Comparison of ENCODE assay signal across 8 cellular contexts in the genomic region with DNA sequence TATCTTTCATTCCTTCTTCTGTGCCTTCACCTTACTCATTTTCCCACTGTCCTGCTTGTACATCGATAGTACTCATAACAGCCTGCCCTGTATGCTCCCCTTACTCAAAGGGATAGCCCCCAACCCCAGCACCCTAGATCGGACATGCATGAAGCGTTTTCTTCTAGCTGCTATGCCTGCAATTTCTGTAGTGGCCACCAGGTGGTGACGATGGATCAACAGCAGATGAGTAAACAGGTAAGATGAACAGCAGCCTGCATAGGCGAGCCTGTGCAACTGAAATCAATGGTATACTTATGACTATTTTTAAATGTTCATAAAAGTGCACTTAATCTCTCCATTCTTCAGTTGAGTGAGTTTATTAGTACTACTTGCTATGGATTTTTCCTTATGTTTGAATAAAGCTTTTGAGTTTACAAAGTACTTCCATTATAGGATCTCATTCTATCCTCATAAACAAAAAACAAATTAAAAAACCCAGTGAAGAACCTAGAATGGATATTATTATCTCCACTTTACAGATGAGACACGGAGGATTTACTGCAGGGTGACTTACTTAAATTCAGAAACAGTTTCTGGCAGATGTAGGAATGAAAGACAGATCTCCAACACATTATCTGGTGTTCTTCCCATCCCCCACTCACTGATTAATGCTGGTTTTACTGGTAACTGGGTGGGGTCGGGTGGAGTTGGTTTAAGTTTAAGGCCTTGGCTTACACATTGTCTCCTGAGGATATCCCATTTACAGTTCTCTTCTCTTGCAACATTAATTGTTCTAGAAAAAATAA.
DNase-seq lines count a peak whose midpoint lies in the region; ATAC-seq and TF ChIP-seq lines count a peak whose summit lies in the region.

No MANE protein-coding gene starts in this region.

- H3K9me3 ChIP-seq in uterus: no peaks in the 10 kb centered on the region

- H3K27me3 ChIP-seq in uterus: no peaks in the 10 kb centered on the region

- H3K4me3 Mint-ChIP-seq in natural killer cell (no peak overlapping the region), MCF 10A (ENCODE audit: unreplicated experiment) (no peak overlapping the region)
- no peak overlapping the region for H3K4me3 Mint-ChIP-seq in natural killer cell treated with Interleukin-12 subunit alpha and Interleukin-12 subunit beta and Interleukin-15 and Interleukin-18, amount 100 ng/mL, for 72 hours

- DNase-seq in natural killer cell (peak; percentile 31), NOMO-1 treated with DMSO at 0.1 percent for 48 hours (lab: John Stamatoyannopoulos, UW; ENCODE audit: unreplicated experiment) (peak; percentile 42), MCF 10A (ENCODE audit: unreplicated experiment) (peak; percentile 76), lung microvascular endothelial cell (ENCODE audit: low read depth in 2 of 2) (peak; percentile 38 to 59), uterus (no peak)
- DNase-seq in natural killer cell treated with Interleukin-12 subunit alpha and Interleukin-12 subunit beta and Interleukin-15 and Interleukin-18, amount 100 ng/mL, for 72 hours (ENCODE audit: low spot score): no peak

- peak in 1 of 3 donors; percentile 62 for ATAC-seq in natural killer cell
- no peak for ATAC-seq in natural killer cell treated with Interleukin-12 subunit alpha and Interleukin-12 subunit beta and Interleukin-15 and Interleukin-18, amount 100 ng/mL, for 72 hours
- ATAC-seq in GM21825 (IDR thresholded peaks at IDR 0.05; ENCODE audit: unreplicated experiment): no peak
- ATAC-seq in GM19395 (IDR thresholded peaks at IDR 0.05; ENCODE audit: unreplicated experiment): no peak

- peaks cover 2 to 7% of the 10 kb centered on the region in 2 donors for H3K27me3 Mint-ChIP-seq in natural killer cell (ENCODE audit: low read depth in 2 of 2)
- peaks cover 2 to 14% of the 10 kb centered on the region in 2 donors for H3K27me3 Mint-ChIP-seq in natural killer cell treated with Interleukin-12 subunit alpha and Interleukin-12 subunit beta and Interleukin-15 and Interleukin-18, amount 100 ng/mL, for 72 hours
- H3K27me3 Mint-ChIP-seq in MCF 10A (ENCODE audit: insufficient read depth, unreplicated experiment): no peaks in the 10 kb centered on the region

- no TSS peak for BruUV-seq in MCF 10A (replicated peaks; lab: Mats Ljungman, UMichigan)

- H3K36me3 ChIP-seq in uterus: no peaks in the 10 kb centered on the region

- H3K4me1 Mint-ChIP-seq in natural killer cell: peaks cover 6 to 7% of the 10 kb centered on the region in 2 donors
- peaks cover 4 to 8% of the 10 kb centered on the region in 2 donors for H3K4me1 Mint-ChIP-seq in natural killer cell treated with Interleukin-12 subunit alpha and Interleukin-12 subunit beta and Interleukin-15 and Interleukin-18, amount 100 ng/mL, for 72 hours (ENCODE audit: low read depth in 2 of 2)
- no peaks in the 10 kb centered on the region for H3K4me1 Mint-ChIP-seq in MCF 10A (ENCODE audit: insufficient read depth, unreplicated experiment)

- no peak overlapping the region for H3K4me3 ChIP-seq in uterus

- H3K27ac ChIP-seq in uterus: peak overlapping the region; percentile 55 to 66

- H3K27ac Mint-ChIP-seq in natural killer cell (no peak overlapping the region), MCF 10A (ENCODE audit: low read depth, unreplicated experiment) (no peak overlapping the region)
- no peak overlapping the region for H3K27ac Mint-ChIP-seq in natural killer cell treated with Interleukin-12 subunit alpha and Interleukin-12 subunit beta and Interleukin-15 and Interleukin-18, amount 100 ng/mL, for 72 hours

- H3K36me3 Mint-ChIP-seq in natural killer cell: peaks cover 5% of the 10 kb centered on the region
- peaks cover 10% of the 10 kb centered on the region for H3K36me3 Mint-ChIP-seq in natural killer cell treated with Interleukin-12 subunit alpha and Interleukin-12 subunit beta and Interleukin-15 and Interleukin-18, amount 100 ng/mL, for 72 hours
- H3K36me3 Mint-ChIP-seq in MCF 10A (ENCODE audit: insufficient read depth, unreplicated experiment): peaks cover 45% of the 10 kb centered on the region

- TF ChIP-seq POLR2A in uterus (IDR thresholded peaks at IDR 0.05): no peak

- intact Hi-C loops in natural killer cell (cut with micrococcal nuclease): loop anchor here (5.0 kb wide), 1 partner anchor 152 kb away; no protein-coding TSS in a partner anchor
- intact Hi-C loops in MCF 10A (cut with micrococcal nuclease): no loop called here
- intact Hi-C loops in uterus (cut with DNase I; ENCODE audit: low total_unique reads): no loop called here

- H3K4me1 ChIP-seq in uterus: no peaks in the 10 kb centered on the region

- peaks cover 3 to 5% of the 10 kb centered on the region in 2 donors for H3K9me3 Mint-ChIP-seq in natural killer cell
- H3K9me3 Mint-ChIP-seq in natural killer cell treated with Interleukin-12 subunit alpha and Interleukin-12 subunit beta and Interleukin-15 and Interleukin-18, amount 100 ng/mL, for 72 hours: peaks cover 5% of the 10 kb centered on the region
- H3K9me3 Mint-ChIP-seq in MCF 10A (ENCODE audit: unreplicated experiment): peaks cover 10% of the 10 kb centered on the region

- CTCF ChIA-PET in MCF 10A (lab: Yijun Ruan, JAX): interaction anchor here (0.6 to 1.9 kb wide), 17 partner anchors 8 to 559 kb away, joined by 3 to 12 read pairs (median 4); no protein-coding TSS in a partner anchor

- POLR2A ChIA-PET in MCF 10A (lab: Yijun Ruan, JAX): interaction anchor here (0.8 to 1.0 kb wide), 6 partner anchors 17 to 481 kb away, joined by 3 read pairs; no protein-coding TSS in a partner anchor

- TF ChIP-seq CTCF in natural killer cell (IDR thresholded peaks at IDR 0.05): peak; percentile 74
- TF ChIP-seq CTCF in MCF 10A (IDR thresholded peaks at IDR 0.05; ENCODE audit: unreplicated experiment): peak; percentile 88
- peak; percentile 33 to 50 (median 43) for TF ChIP-seq CTCF in uterus (IDR thresholded peaks at IDR 0.05)

Comparison
In these comparisons a context has a peak if more than half of its experiments do, and no peak if none do; other contexts are left out.
1. DNase-seq: peak in natural killer cell (single experiment), NOMO-1 treated with DMSO at 0.1 percent for 48 hours (single experiment), MCF 10A (single experiment) and lung microvascular endothelial cell (2 of 2); none in natural killer cell treated with Interleukin-12 subunit alpha and Interleukin-12 subunit beta and Interleukin-15 and Interleukin-18, amount 100 ng/mL, for 72 hours (single experiment) and uterus (0 of 2).
2. Peak in every context shown above with its lines, with median percentiles within 50 percentile points of each other: CTCF ChIP-seq.